In the genomic region with DNA sequence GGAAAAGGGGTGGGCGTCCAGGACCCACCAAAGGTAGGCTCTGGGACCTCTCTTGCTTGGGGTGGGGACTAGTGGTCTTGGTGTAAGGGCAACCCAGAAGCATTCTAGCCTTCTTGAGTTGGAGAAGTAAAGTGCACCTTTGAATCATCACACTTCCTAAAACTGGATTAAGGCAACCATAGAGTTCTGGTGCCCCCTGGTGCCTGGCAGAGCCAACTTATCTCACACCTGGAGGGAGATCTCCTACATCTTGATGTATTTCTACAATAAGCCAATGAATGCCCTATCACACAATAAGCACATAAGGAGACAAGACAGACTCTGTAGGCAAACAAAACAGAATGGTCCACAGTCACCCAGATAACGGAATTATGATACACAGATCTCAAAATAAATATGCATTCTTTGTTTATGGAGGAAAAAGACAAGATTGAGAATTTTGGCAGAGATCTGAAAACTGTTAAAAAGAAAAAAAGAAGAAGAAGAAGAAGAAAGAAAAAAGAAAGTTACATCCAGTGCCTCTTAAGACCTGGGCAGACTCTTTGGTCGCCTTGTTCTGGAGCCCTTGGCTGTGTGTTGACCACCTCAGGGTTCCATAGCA, we compare ENCODE assay signal across 8 cellular contexts.
A peak's percentile ranks its signal among the peaks of the same experiment; 100 is the strongest.
DNase-seq lines count a peak whose midpoint lies in the region; ATAC-seq, FAIRE-seq and TF ChIP-seq lines count a peak whose summit lies in the region.

No MANE protein-coding gene starts in this region.

- no peak overlapping the region for H4K91ac ChIP-seq in H9 (ENCODE audit: insufficient read length, low read depth, low read length)

- H3K27ac Mint-ChIP-seq in H9 = no peak overlapping the region
- H3K27ac Mint-ChIP-seq in activated naive CD8-positive, alpha-beta T cell = peak overlapping the region; percentile 43

- H2AFZ ChIP-seq in H9 (ENCODE audit: low read length) (no peak overlapping the region), keratinocyte (ENCODE audit: control insufficient read depth, low read length) (no peak overlapping the region)

- peaks cover 13 to 22% of the 10 kb centered on the region in 2 experiments for H3K9me3 Mint-ChIP-seq in H9
- peaks cover 11% of the 10 kb centered on the region for H3K9me3 Mint-ChIP-seq in activated naive CD8-positive, alpha-beta T cell (ENCODE audit: low read depth)

- no peak overlapping the region for H2AK5ac ChIP-seq in H9 (ENCODE audit: insufficient read length, low read length)

- H3T11ph ChIP-seq in H9 (ENCODE audit: low read length) = no peak overlapping the region

- H3K4me2 ChIP-seq in H9 (ENCODE audit: insufficient read depth, insufficient read length, low read length) (no peak overlapping the region), keratinocyte (ENCODE audit: control insufficient read depth, extremely low read depth, insufficient read depth, low read depth, low read length) (no peak overlapping the region)

- peaks cover 53% of the 10 kb centered on the region for H3K27me3 Mint-ChIP-seq in H9 (ENCODE audit: low read depth)
- peaks cover 26% of the 10 kb centered on the region for H3K27me3 Mint-ChIP-seq in activated naive CD8-positive, alpha-beta T cell

- H3K4me1 Mint-ChIP-seq in H9 = peaks cover 0 to 3% of the 10 kb centered on the region in 2 experiments; a peak in 2 of 4 replicates
- H3K4me1 Mint-ChIP-seq in activated naive CD8-positive, alpha-beta T cell (ENCODE audit: low read depth) = no peaks in the 10 kb centered on the region

- H2BK15ac ChIP-seq in H9 (ENCODE audit: low read depth, low read length) = no peak overlapping the region

- dilution Hi-C loops in keratinocyte (cut with MboI; ENCODE audit: extremely low pct_ligation_motif_present, low sequenced_read_pairs) = no loop called here

- no peak overlapping the region for H3K4me3 Mint-ChIP-seq in H9
- H3K4me3 Mint-ChIP-seq in activated naive CD8-positive, alpha-beta T cell = no peak overlapping the region

- FAIRE-seq in keratinocyte (lab: Jason Lieb, UNC) = peak; percentile 43

- H4K20me1 ChIP-seq in H9 (ENCODE audit: control insufficient read depth, insufficient read depth, insufficient read length) (no peaks in the 10 kb centered on the region), keratinocyte (ENCODE audit: control insufficient read depth, extremely low read depth, insufficient read depth, low read length) (no peaks in the 10 kb centered on the region)

- H3K4ac ChIP-seq in H9 (ENCODE audit: low read depth, low read length) = no peak overlapping the region

- no peaks in the 10 kb centered on the region for H3K9me1 ChIP-seq in keratinocyte (ENCODE audit: control insufficient read depth, extremely low read depth, insufficient read depth, low read length)

- no peaks in the 10 kb centered on the region for H3K79me2 ChIP-seq in H9 (ENCODE audit: insufficient read depth, low read length)
- H3K79me2 ChIP-seq in keratinocyte (ENCODE audit: control insufficient read depth, insufficient read depth, low read length) = no peaks in the 10 kb centered on the region

- H3K9ac ChIP-seq in H9 (ENCODE audit: extremely low read depth, insufficient read length, low read length) (no peak overlapping the region), keratinocyte (ENCODE audit: control insufficient read depth, extremely low read depth, insufficient read depth, low read length) (no peak overlapping the region)

- H3K23me2 ChIP-seq in H9 (ENCODE audit: insufficient read length, low read depth, low read length, poor library complexity, severe bottlenecking) = no peaks in the 10 kb centered on the region

- no CpG with 5 or more reads among the region's 3 CpGs for WGBS in H9 (ENCODE audit: extremely low coverage, insufficient read length, low lambda C conversion rate)

- H3K36me3 ChIP-seq in keratinocyte (ENCODE audit: control insufficient read depth in 2 of 2, extremely low read depth in 1 of 2, insufficient read depth in 2 of 2, low read length in 2 of 2) = no peaks in the 10 kb centered on the region

- no peak overlapping the region for H2BK12ac ChIP-seq in H9 (ENCODE audit: insufficient read length, low read depth, low read length)

- H3K23ac ChIP-seq in H9 (ENCODE audit: insufficient read length, low read depth, low read length) = no peak overlapping the region

- no peak overlapping the region for H3K56ac ChIP-seq in H9 (ENCODE audit: insufficient read length, low read depth, low read length)

- H2BK5ac ChIP-seq in H9 (ENCODE audit: insufficient read length, low read length) = no peak overlapping the region

- H3K27ac ChIP-seq in H9 (ENCODE audit: insufficient read length, low read depth, low read length) (no peak overlapping the region), keratinocyte (ENCODE audit: control insufficient read depth, insufficient read depth, low read length) (no peak overlapping the region)

- H2BK120ac ChIP-seq in H9 (ENCODE audit: low read depth, low read length, poor library complexity, severe bottlenecking) = no peak overlapping the region

- H4K8ac ChIP-seq in H9 (replicated peaks; ENCODE audit: insufficient read length, low read depth, low read length) = no peak overlapping the region

- intact Hi-C loops in left cardiac atrium (cut with DNase I) = no loop called here

- no peaks in the 10 kb centered on the region for H3K9me3 ChIP-seq in H9 (ENCODE audit: control insufficient read depth, low read depth, low read length)
- H3K9me3 ChIP-seq in keratinocyte (ENCODE audit: control insufficient read depth, low read depth, low read length) = no peaks in the 10 kb centered on the region

- H4K5ac ChIP-seq in H9 (ENCODE audit: insufficient read length, low read depth, low read length) = no peak overlapping the region

- no peak overlapping the region for H3K4me3 ChIP-seq in keratinocyte (ENCODE audit: control insufficient read depth in 2 of 3, extremely low read depth in 1 of 3, insufficient read depth in 2 of 3, low read depth in 1 of 3, low read length in 3 of 3)

- H3K4me1 ChIP-seq in H9 (ENCODE audit: insufficient read depth, low read length) (no peaks in the 10 kb centered on the region), keratinocyte (ENCODE audit: control insufficient read depth, extremely low read depth, insufficient read depth, low read length) (no peaks in the 10 kb centered on the region)

- H3K18ac ChIP-seq in H9 (ENCODE audit: insufficient read length, low read depth, low read length) = no peak overlapping the region

- H3K79me1 ChIP-seq in H9 (ENCODE audit: insufficient read depth, low read depth, low read length, poor library complexity, severe bottlenecking) = no peaks in the 10 kb centered on the region

- no peak overlapping the region for H2BK20ac ChIP-seq in H9 (ENCODE audit: low read depth, low read length, poor library complexity, severe bottlenecking)

- peak; percentile 53 for DNase-seq in COLO829 (ENCODE audit: low spot score)
- peak; percentile 62 for DNase-seq in H9
- peak; percentile 28 to 68 for DNase-seq in NOMO-1 (lab: John Stamatoyannopoulos, UW; ENCODE audit: unreplicated experiment in 2 of 2)
- DNase-seq in keratinocyte (ENCODE audit: low read depth, low spot score) = peak; percentile 5
- DNase-seq in stromal cell of bone marrow (ENCODE audit: low read depth) = peak; percentile 9
- DNase-seq in left cardiac atrium = no peak

- H3K36me3 Mint-ChIP-seq in H9 (ENCODE audit: insufficient read depth in 1 of 3, low read depth in 3 of 3) = no peaks in the 10 kb centered on the region; a peak in 1 of 7 replicates
- H3K36me3 Mint-ChIP-seq in activated naive CD8-positive, alpha-beta T cell = peaks cover 5% of the 10 kb centered on the region

- H3K27me3 ChIP-seq in H9 (ENCODE audit: insufficient read depth, low read length) (no peaks in the 10 kb centered on the region), keratinocyte (ENCODE audit: control insufficient read depth, extremely low read depth, insufficient read depth, low read length) (peaks cover 8% of the 10 kb centered on the region)

- peak; percentile 75 for TF ChIP-seq CTCF in H9 (conservative IDR thresholded peaks at IDR 0.05)
- TF ChIP-seq CTCF in keratinocyte (optimal IDR thresholded peaks at IDR 0.05 in 1 of 3, IDR thresholded peaks at IDR 0.05 in 1 of 3, conservative IDR thresholded peaks at IDR 0.05 in 1 of 3; ENCODE audit: extremely low read depth in 1 of 3, insufficient read depth in 2 of 3, low read length in 3 of 3) = peak; percentile 75 to 81 (median 76)

- ATAC-seq in GM18868 (IDR thresholded peaks at IDR 0.05; ENCODE audit: unreplicated experiment) (no peak), left cardiac atrium (no peak)

- H3K14ac ChIP-seq in H9 (ENCODE audit: insufficient read depth, low read length) = no peak overlapping the region
